ENCODE assay signal across 11 cellular contexts in genomic region chr4:2761035-2761923, GRCh38. TPM values are rescaled to one million over a fixed set of nuclear protein-coding genes. Genes with fewer than 3 reads are reported as not detected.
DNase-seq lines count a peak whose midpoint lies in the region; ATAC-seq, FAIRE-seq and TF ChIP-seq lines count a peak whose summit lies in the region.
"Had no signal": no experiment of that assay in that cellular context is flagged by ENCODE, and none has a peak within 500 bp of the region (broad histone marks: within the 10 kb centered on the region; RNA-seq: fewer than 3 reads in every experiment).

No MANE protein-coding gene starts in this region.

- H3K4me2 ChIP-seq in mesenchymal stem cell (ENCODE audit: low read length, poor library complexity, severe bottlenecking), result no peak overlapping the region

- H3K18ac ChIP-seq in mesenchymal stem cell (ENCODE audit: low read depth in 1 of 2, low read length in 2 of 2), result no peak overlapping the region

- H3K27ac Mint-ChIP-seq in Calu3 (ENCODE audit: unreplicated experiment), result no peak overlapping the region

- H3K4me1 Mint-ChIP-seq in Calu3 (ENCODE audit: low read depth, unreplicated experiment), result peaks cover 10% of the 10 kb centered on the region

- H3K36me3 Mint-ChIP-seq in Calu3 (ENCODE audit: insufficient read depth, unreplicated experiment), result no peaks in the 10 kb centered on the region

- no peak overlapping the region for H2BK5ac ChIP-seq in mesenchymal stem cell (ENCODE audit: low read depth, low read length, poor library complexity, severe bottlenecking)

- TF ChIP-seq CTCF in Calu3 (IDR thresholded peaks at IDR 0.05; ENCODE audit: unreplicated experiment), result no peak
- TF ChIP-seq CTCF in bronchial epithelial cell (IDR thresholded peaks at IDR 0.05; ENCODE audit: insufficient read depth, low read length, severe bottlenecking), result peak; percentile 21
- TF ChIP-seq CTCF in ascending aorta (IDR thresholded peaks at IDR 0.05), result no peak

- H3K36me3 ChIP-seq in H7 (replicated peaks; ENCODE audit: control insufficient read depth, insufficient read depth, low read length), result no peaks in the 10 kb centered on the region
- H3K36me3 ChIP-seq in bronchial epithelial cell (ENCODE audit: control insufficient read depth, insufficient read depth, low read length), result no peaks in the 10 kb centered on the region
- no peaks in the 10 kb centered on the region for H3K36me3 ChIP-seq in mesenchymal stem cell (ENCODE audit: control insufficient read depth in 1 of 2, insufficient read depth in 2 of 2, low read depth in 1 of 2, low read length in 2 of 2)
- no peaks in the 10 kb centered on the region for H3K36me3 ChIP-seq in ascending aorta

- no peak overlapping the region for H3K14ac ChIP-seq in mesenchymal stem cell (ENCODE audit: low read length in 2 of 2)

- H3K27me3 ChIP-seq in H7 (ENCODE audit: control insufficient read depth, insufficient read depth, low read length) (no peaks in the 10 kb centered on the region), bronchial epithelial cell (ENCODE audit: control insufficient read depth, insufficient read depth, low read length) (no peaks in the 10 kb centered on the region), mesenchymal stem cell (ENCODE audit: control insufficient read depth in 1 of 2, insufficient read depth in 1 of 2, low read length in 2 of 2) (no peaks in the 10 kb centered on the region), ascending aorta (no peaks in the 10 kb centered on the region)

- H3K27me3 Mint-ChIP-seq in Calu3 (ENCODE audit: unreplicated experiment), result peaks cover 7% of the 10 kb centered on the region

- no peak overlapping the region for H2AFZ ChIP-seq in mesenchymal stem cell (ENCODE audit: low read depth, low read length)

- no peak overlapping the region for H4K8ac ChIP-seq in mesenchymal stem cell (ENCODE audit: low read length)

- no peak overlapping the region for H3K23ac ChIP-seq in mesenchymal stem cell (ENCODE audit: low read length in 2 of 2)

- BruUV-seq in Calu3 (replicated peaks; lab: Mats Ljungman, UMichigan), result no TSS peak

- H3K4me3 Mint-ChIP-seq in Calu3 (ENCODE audit: low read depth, unreplicated experiment), result no peak overlapping the region

- no peaks in the 10 kb centered on the region for H3K9me3 Mint-ChIP-seq in Calu3 (ENCODE audit: low read depth, unreplicated experiment)

- H3K4ac ChIP-seq in mesenchymal stem cell (ENCODE audit: low read depth in 1 of 2, low read length in 2 of 2), result no peak overlapping the region

- intact Hi-C loops in Calu3 (cut with micrococcal nuclease; ENCODE audit: unreplicated experiment), result no loop called here
- intact Hi-C loops in ascending aorta (cut with DNase I), result loop anchor here (5.0 to 10.0 kb wide), 2 partner anchors 276 to 534 kb away; partner anchors contain the start of gene RGS12

- no peak overlapping the region for H3K9ac ChIP-seq in mesenchymal stem cell (ENCODE audit: low read length)

- H3K4me1 ChIP-seq in mesenchymal stem cell (ENCODE audit: control insufficient read depth, insufficient read depth, low read depth, low read length), result peaks cover 12% of the 10 kb centered on the region
- H3K4me1 ChIP-seq in ascending aorta, result peaks cover 0 to 3% of the 10 kb centered on the region in 2 donors

- ATAC-seq in HG03097 (IDR thresholded peaks at IDR 0.05; ENCODE audit: low FRiP score, unreplicated experiment), result no peak

- H2BK15ac ChIP-seq in mesenchymal stem cell (ENCODE audit: low read depth, poor library complexity, severe bottlenecking), result no peak overlapping the region

- no peak overlapping the region for H4K91ac ChIP-seq in mesenchymal stem cell (ENCODE audit: low read length)

- CTCF ChIA-PET in Calu3 (lab: Charles Lee), result interaction anchor here (0.6 kb wide), 1 partner anchor 205 kb away, joined by 3 read pairs; no protein-coding TSS in a partner anchor

- H3K9me3 ChIP-seq in mesenchymal stem cell (ENCODE audit: control insufficient read depth, low read length) (no peaks in the 10 kb centered on the region), ascending aorta (no peaks in the 10 kb centered on the region)

- DNase-seq in Calu3 (peak; percentile 57), H7 (peak; percentile 57), bronchial epithelial cell (ENCODE audit: low read depth) (peak; percentile 64), mesenchymal stem cell (peak; percentile 33), NOMO-1 (lab: John Stamatoyannopoulos, UW; ENCODE audit: unreplicated experiment in 2 of 2) (no peak), medulla oblongata (ENCODE audit: extremely low spot score) (no peak), ascending aorta (ENCODE audit: low spot score in 2 of 2) (no peak)
- DNase-seq: head of caudate nucleus; NCI-H774; stimulated activated naive CD4-positive, alpha-beta T cell had no signal

- H3K27ac ChIP-seq in mesenchymal stem cell (ENCODE audit: low read length, poor library complexity, severe bottlenecking) (no peak overlapping the region), ascending aorta (peak overlapping the region in 1 of 2 donors; percentile 63)

- FAIRE-seq in bronchial epithelial cell (lab: Jason Lieb, UNC), result peak; percentile 93

- H3K4me3 ChIP-seq in H7 (ENCODE audit: insufficient read depth, low read depth, low read length), result no peak overlapping the region
- H3K4me3 ChIP-seq in bronchial epithelial cell (ENCODE audit: low read depth, low read length), result no peak overlapping the region
- no peak overlapping the region for H3K4me3 ChIP-seq in mesenchymal stem cell (ENCODE audit: insufficient read depth in 1 of 2, low read depth in 1 of 2, low read length in 2 of 2)
- no peak overlapping the region for H3K4me3 ChIP-seq in ascending aorta

- no peak overlapping the region for H2AK5ac ChIP-seq in mesenchymal stem cell (ENCODE audit: low read length, severe bottlenecking)

- H2BK120ac ChIP-seq in mesenchymal stem cell (ENCODE audit: low read depth, low read length), result no peak overlapping the region

- H3K79me1 ChIP-seq in mesenchymal stem cell (replicated peaks; ENCODE audit: low read length, poor library complexity, severe bottlenecking), result no peaks in the 10 kb centered on the region

- no peak overlapping the region for H2BK12ac ChIP-seq in mesenchymal stem cell (ENCODE audit: low read length in 2 of 2)

- 82% methylated on average over 13 of the region's 14 CpGs for WGBS in mesenchymal stem cell

RNA-seq across cellular contexts. Expression of gene TNIP2, which starts 5.1 kb away (rescaled TPM):
- total RNA-seq in Calu3 (2022) (17.5 and 18.7 TPM in 2 replicates), bronchial epithelial cell (43.4 and 64.5 TPM in 2 replicates), ascending aorta (65.6 TPM)
- 44.6 and 51.3 TPM in 2 replicates for total RNA-seq in H7 (2014; rRNA removed; shearing (Covaris generic))
- 26.1 TPM for polyA plus RNA-seq in mesenchymal stem cell (2013, experiment 1 of 2)
- 25.8 TPM for polyA plus RNA-seq in mesenchymal stem cell (2013, experiment 2 of 2)

RNA-seq across cellular contexts. Expression of gene SH3BP2, which starts 31.6 kb away (rescaled TPM):
- 20.7 and 22.7 TPM in 2 replicates for total RNA-seq in Calu3 (2022)
- total RNA-seq in H7 (2014; rRNA removed; shearing (Covaris generic)), result 20.4 and 35.5 TPM in 2 replicates
- total RNA-seq in bronchial epithelial cell, result 31.1 and 86.3 TPM in 2 replicates
- polyA plus RNA-seq in mesenchymal stem cell (2013, experiment 1 of 2), result 25.7 TPM
- polyA plus RNA-seq in mesenchymal stem cell (2013, experiment 2 of 2), result 26.3 TPM
- 70.6 TPM for total RNA-seq in ascending aorta

Comparison
In these comparisons a context has a peak if more than half of its experiments do, and no peak if none do; other contexts are left out.
1. DNase-seq: peak in Calu3 (single experiment), H7 (single experiment), bronchial epithelial cell (single experiment) and mesenchymal stem cell (single experiment); none in NOMO-1 (0 of 2), medulla oblongata (single experiment) and ascending aorta (0 of 2).